Comparison of ENCODE assay signal across 32 cellular contexts in genomic region chr3:191307341-191307740, GRCh38. TPM values are rescaled to one million over a fixed set of nuclear protein-coding genes. Genes with fewer than 3 reads are reported as not detected.
"Had no signal": no experiment of that assay in that cellular context is flagged by ENCODE, and none has a peak within 500 bp of the region (broad histone marks: within the 10 kb centered on the region; RNA-seq: fewer than 3 reads in every experiment).

No MANE protein-coding gene starts in this region.

- H3K4me1 ChIP-seq: parathyroid adenoma, psoas muscle, spleen, stomach, thyroid gland, upper lobe of right lung, uterus had no signal

- H3K36me3 ChIP-seq: ovary, spleen, stomach, thoracic aorta, thyroid gland, transverse colon, upper lobe of right lung, uterus had no signal

- H3K27me3 Mint-ChIP-seq: naive B cell; progenitor cell of endocrine pancreas; stimulated activated naive B cell treated with anti-CD40 and anti-IgM and Interleukin-4, amounts not matched to agents 10 μg/mL and 1 μg/mL and 100 μg/mL, for 72 hours; stimulated activated naive CD8-positive, alpha-beta T cell treated with anti-CD3 and anti-CD28 coated beads, Interleukin-15, Interleukin-2, amounts not matched to agents 100 ng/mL and 50 ng/mL, for 24 hours; type B pancreatic cell had no signal

- H3K4me3 ChIP-seq: ovary, psoas muscle, skin epidermis, smooth muscle cell, spleen, stomach, thoracic aorta, thyroid gland, transverse colon, upper lobe of right lung, uterus had no signal

- DNase-seq: naive B cell; naive thymus-derived CD8-positive, alpha-beta T cell; nephron progenitor cell; occipital lobe; ovary; posterior cingulate gyrus; psoas muscle; right cardiac atrium; spleen; stimulated activated CD4-positive, alpha-beta T cell treated with anti-CD3 and anti-CD28 coated beads, Interleukin-12 subunit alpha, Interleukin-12 subunit beta, amount 100 ng/mL, for 4 hours; stimulated activated CD4-positive, alpha-beta T cell treated with anti-CD3 and anti-CD28 coated beads, Interleukin-1b, Interleukin-23, amount 100 ng/mL, for 48 hours; stimulated activated CD4-positive, alpha-beta T cell treated with anti-CD3 and anti-CD28 coated beads, Interleukin-4, amount 100 ng/mL, for 1 hour; stimulated activated CD4-positive, alpha-beta T cell treated with anti-CD3 and anti-CD28 coated beads, Interleukin-4, amount 100 ng/mL, for 4 hours; stimulated activated CD8-positive, alpha-beta memory T cell treated with anti-CD3 and anti-CD28 coated beads, Interleukin-4, amount 100 ng/mL, for 48 hours; stimulated activated naive B cell treated with anti-CD40 and anti-IgM and Interleukin-4, amounts not matched to agents 10 μg/mL and 1 μg/mL and 100 μg/mL, for 72 hours; stimulated activated naive CD4-positive, alpha-beta T cell treated with Interleukin-2 at 50 U/mL for 16 hours; stomach; thyroid gland; transverse colon; upper lobe of right lung; uterus had no signal

- H3K4me2 ChIP-seq: smooth muscle cell had no signal

- H3K4me3 Mint-ChIP-seq: naive B cell; naive thymus-derived CD8-positive, alpha-beta T cell; natural killer cell treated with Interleukin-12 subunit alpha and Interleukin-12 subunit beta and Interleukin-15 and Interleukin-18, amount 100 ng/mL, for 72 hours; nephron progenitor cell; neural crest cell; stimulated activated naive B cell treated with anti-CD40 and anti-IgM and Interleukin-4, amounts not matched to agents 10 μg/mL and 1 μg/mL and 100 μg/mL, for 72 hours; stimulated activated naive CD8-positive, alpha-beta T cell treated with anti-CD3 and anti-CD28 coated beads, Interleukin-15, Interleukin-2, amounts not matched to agents 100 ng/mL and 50 ng/mL, for 24 hours; type B pancreatic cell had no signal

- H3K27ac ChIP-seq: ovary, parathyroid adenoma, psoas muscle, skin epidermis, spleen, stomach, thoracic aorta, thyroid gland, transverse colon, upper lobe of right lung, uterus had no signal

- H3K9me3 Mint-ChIP-seq: natural killer cell treated with Interleukin-12 subunit alpha and Interleukin-12 subunit beta and Interleukin-15 and Interleukin-18, amount 100 ng/mL, for 72 hours; nephron progenitor cell; neural crest cell; stimulated activated naive CD8-positive, alpha-beta T cell treated with anti-CD3 and anti-CD28 coated beads, Interleukin-15, Interleukin-2, amounts not matched to agents 100 ng/mL and 50 ng/mL, for 24 hours had no signal

- H3K9ac ChIP-seq: parathyroid adenoma had no signal

- H3K36me3 Mint-ChIP-seq: naive B cell; naive thymus-derived CD8-positive, alpha-beta T cell; natural killer cell treated with Interleukin-12 subunit alpha and Interleukin-12 subunit beta and Interleukin-15 and Interleukin-18, amount 100 ng/mL, for 72 hours; stimulated activated naive B cell treated with anti-CD40 and anti-IgM and Interleukin-4, amounts not matched to agents 10 μg/mL and 1 μg/mL and 100 μg/mL, for 72 hours; type B pancreatic cell had no signal

- H3K79me2 ChIP-seq: parathyroid adenoma had no signal

- H3K9me3 ChIP-seq: ovary, psoas muscle, spleen, stomach, thoracic aorta, thyroid gland, transverse colon, upper lobe of right lung, uterus had no signal

- H2AFZ ChIP-seq: parathyroid adenoma had no signal

- H3K4me1 Mint-ChIP-seq: naive thymus-derived CD8-positive, alpha-beta T cell had no signal

- ATAC-seq: naive thymus-derived CD8-positive, alpha-beta T cell; natural killer cell treated with Interleukin-12 subunit alpha and Interleukin-12 subunit beta and Interleukin-15 and Interleukin-18, amount 100 ng/mL, for 72 hours; psoas muscle; right cardiac atrium; sciatic nerve; stimulated activated naive B cell treated with anti-CD40 and anti-IgM and Interleukin-4, amounts not matched to agents 10 μg/mL and 1 μg/mL and 100 μg/mL, for 72 hours; upper lobe of right lung had no signal

- H3K27ac Mint-ChIP-seq: naive thymus-derived CD8-positive, alpha-beta T cell; natural killer cell treated with Interleukin-12 subunit alpha and Interleukin-12 subunit beta and Interleukin-15 and Interleukin-18, amount 100 ng/mL, for 72 hours; progenitor cell of endocrine pancreas; stimulated activated naive B cell treated with anti-CD40 and anti-IgM and Interleukin-4, amounts not matched to agents 10 μg/mL and 1 μg/mL and 100 μg/mL, for 72 hours; stimulated activated naive CD8-positive, alpha-beta T cell treated with anti-CD3 and anti-CD28 coated beads, Interleukin-15, Interleukin-2, amounts not matched to agents 100 ng/mL and 50 ng/mL, for 24 hours; type B pancreatic cell had no signal

- H3K27me3 ChIP-seq: ovary, spleen, stomach, thyroid gland, transverse colon, upper lobe of right lung, uterus had no signal

RNA-seq across cellular contexts. Expression of gene UTS2B, which starts 23.0 kb away (rescaled TPM):
- total RNA-seq: naive thymus-derived CD8-positive, alpha-beta T cell; natural killer cell treated with Interleukin-12 subunit alpha and Interleukin-12 subunit beta and Interleukin-15 and Interleukin-18, amount 100 ng/mL, for 72 hours; stomach; temporal lobe had no signal
- polyA plus RNA-seq: naive thymus-derived CD8-positive, alpha-beta T cell; smooth muscle cell had no signal
